ENCODE assay signal across 19 cellular contexts in genomic region chr16:89660146-89660545, GRCh38. TPM values are rescaled to one million over a fixed set of nuclear protein-coding genes. Genes with fewer than 3 reads are reported as not detected.
"Had no signal": no experiment of that assay in that cellular context is flagged by ENCODE, and none has a peak within 500 bp of the region (broad histone marks: within the 10 kb centered on the region; RNA-seq: fewer than 3 reads in every experiment).

No MANE protein-coding gene starts in this region.

- ATAC-seq: stimulated activated memory B cell treated with anti-CD40 and anti-IgM and Interleukin-4, amounts not matched to agents 10 μg/mL and 1 μg/mL and 100 μg/mL, for 72 hours; WTC11 had no signal

- H3K4me3 Mint-ChIP-seq: stimulated activated memory B cell treated with anti-CD40 and anti-IgM and Interleukin-4, amounts not matched to agents 10 μg/mL and 1 μg/mL and 100 μg/mL, for 72 hours; WTC11 had no signal

- H3K36me3 ChIP-seq: uterus had no signal

- H3K9me3 ChIP-seq: esophagus muscularis mucosa, tibial artery, uterus had no signal

- H3K27me3 Mint-ChIP-seq: naive B cell; stimulated activated memory B cell treated with anti-CD40 and anti-IgM and Interleukin-4, amounts not matched to agents 10 μg/mL and 1 μg/mL and 100 μg/mL, for 72 hours had no signal

- H3K27ac ChIP-seq: coronary artery, esophagus muscularis mucosa, tibial artery, uterus had no signal

- H3K27me3 ChIP-seq: esophagus muscularis mucosa, tibial artery, uterus had no signal

- FAIRE-seq: islet of Langerhans, TTC549 had no signal

- H3K4me3 ChIP-seq: coronary artery, esophagus muscularis mucosa, lung, tibial artery, uterus had no signal

- H3K27ac Mint-ChIP-seq: stimulated activated memory B cell treated with anti-CD40 and anti-IgM and Interleukin-4, amounts not matched to agents 10 μg/mL and 1 μg/mL and 100 μg/mL, for 72 hours; WTC11 had no signal

- DNase-seq: activated CD4-positive, alpha-beta T cell treated with anti-CD3 and anti-CD28 coated beads for 48 hours; activated effector memory CD4-positive, alpha-beta T cell treated with Interleukin-2 at 50 U/mL for 16 hours; activated naive CD4-positive, alpha-beta T cell treated with anti-CD3 and anti-CD28 coated beads, Interleukin-2, amount 50 U/mL, for 16 hours; activated T-cell treated with anti-CD3 and anti-CD28 coated beads for 4 hours; central memory CD4-positive, alpha-beta T cell; naive B cell; occipital lobe; stimulated activated CD4-positive, alpha-beta T cell treated with anti-CD3 and anti-CD28 coated beads, Interleukin-2, amount 100 ng/mL, for 48 hours; tibial artery; uterus had no signal

- H3K9me3 Mint-ChIP-seq: naive B cell; stimulated activated memory B cell treated with anti-CD40 and anti-IgM and Interleukin-4, amounts not matched to agents 10 μg/mL and 1 μg/mL and 100 μg/mL, for 72 hours had no signal

RNA-seq across cellular contexts. Expression of gene DPEP1, which starts 46.7 kb away (rescaled TPM):
- total RNA-seq: skeletal muscle tissue; T-helper 2 cell treated with Interferon-gamma antibody and Interleukin-4, amounts not matched to agents 100 ng/mL and 5 ng/mL, for 36 hours had no signal
